In the genomic region with DNA sequence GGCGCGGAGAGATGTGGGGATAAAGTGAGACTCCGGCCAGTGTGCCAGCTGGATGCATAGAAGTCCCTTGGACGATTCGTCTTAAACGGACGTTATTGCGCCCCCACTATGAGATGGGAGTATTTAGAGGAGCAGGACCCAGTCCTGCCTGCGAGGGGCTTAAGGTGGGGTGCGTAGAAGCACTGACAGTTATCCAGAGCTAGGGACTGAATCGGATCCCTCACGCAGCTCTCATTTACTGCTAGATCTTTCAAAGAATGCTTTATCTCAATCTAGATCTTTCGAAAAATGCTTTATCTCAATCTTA, we compare ENCODE assay signal across 8 cellular contexts. TPM values are rescaled to one million over a fixed set of nuclear protein-coding genes. Genes with fewer than 3 reads are reported as not detected.
DNase-seq lines count a peak whose midpoint lies in the region; ATAC-seq and TF ChIP-seq lines count a peak whose summit lies in the region.

No MANE protein-coding gene starts in this region.

- peak; percentile 12 for ATAC-seq in GM18870 (IDR thresholded peaks at IDR 0.05; ENCODE audit: unreplicated experiment)
- peak; percentile 3 for ATAC-seq in HG03095 (IDR thresholded peaks at IDR 0.05; ENCODE audit: unreplicated experiment)
- ATAC-seq in esophagus mucosa: no peak
- ATAC-seq in activated CD4-positive, CD25-positive, alpha-beta regulatory T cell treated with anti-CD3 and anti-CD28 coated beads, Interleukin-2, amount 50 U/mL, for 24 hours: no peak

- no peak for TF ChIP-seq CTCF in breast epithelium (IDR thresholded peaks at IDR 0.05)
- TF ChIP-seq CTCF in mesothelial cell of epicardium (IDR thresholded peaks at IDR 0.05; ENCODE audit: unreplicated experiment): no peak

- H3K27me3 Mint-ChIP-seq in mesothelial cell of epicardium (ENCODE audit: low read depth): peaks cover 89% of the 10 kb centered on the region

- H3K9me3 Mint-ChIP-seq in mesothelial cell of epicardium: no peaks in the 10 kb centered on the region

- no peaks in the 10 kb centered on the region for H3K36me3 Mint-ChIP-seq in mesothelial cell of epicardium

- H3K27ac ChIP-seq in breast epithelium: peak overlapping the region; percentile 76 to 90

- H3K27ac Mint-ChIP-seq in mesothelial cell of epicardium: no peak overlapping the region

- intact Hi-C loops in breast epithelium (cut with DNase I; ENCODE audit: low total_unique reads): no loop called here

- TF ChIP-seq POLR2A in breast epithelium (IDR thresholded peaks at IDR 0.05): no peak

- peaks cover 0 to 12% of the 10 kb centered on the region in 2 donors for H3K27me3 ChIP-seq in breast epithelium

- peak overlapping the region; percentile 68 for H3K4me3 Mint-ChIP-seq in mesothelial cell of epicardium

- H3K9me3 ChIP-seq in breast epithelium: no peaks in the 10 kb centered on the region

- H3K36me3 ChIP-seq in breast epithelium: no peaks in the 10 kb centered on the region

- peak overlapping the region; percentile 67 to 87 (median 82) for H3K4me3 ChIP-seq in breast epithelium

- H3K4me1 ChIP-seq in breast epithelium: no peaks in the 10 kb centered on the region

- peaks cover 12% of the 10 kb centered on the region for H3K4me1 Mint-ChIP-seq in mesothelial cell of epicardium

- DNase-seq in breast epithelium (ENCODE audit: low spot score in 2 of 2) (no peak), mesothelial cell of epicardium (ENCODE audit: low spot score in 2 of 2, unreplicated experiment in 2 of 2) (no peak)
- no peak for DNase-seq in stimulated activated CD4-positive, alpha-beta T cell treated with anti-CD3 and anti-CD28 coated beads, Interleukin-2, amount 100 ng/mL, for 24 hours
- DNase-seq in stimulated activated CD4-positive, alpha-beta T cell treated with anti-CD3 and anti-CD28 coated beads, Interleukin-1b, Interleukin-23, amount 100 ng/mL, for 48 hours: no peak

RNA-seq across cellular contexts. Expression of gene NT5E, which starts 0.6 kb away (rescaled TPM):
- total RNA-seq in breast epithelium (10 to 100 TPM; 10.1 to 26.5 (median 11.4) TPM), mesothelial cell of epicardium (0.23 to 0.38 TPM (median 0.25 TPM) in 3 replicates), esophagus mucosa (4.1 TPM)

Comparison
In these comparisons a context has a peak if more than half of its experiments do, and no peak if none do; other contexts are left out.
1. ATAC-seq: peak in GM18870 (single experiment) and HG03095 (single experiment); none in esophagus mucosa (single experiment) and activated CD4-positive, CD25-positive, alpha-beta regulatory T cell treated with anti-CD3 and anti-CD28 coated beads, Interleukin-2, amount 50 U/mL, for 24 hours (0 of 2).